8 cellular contexts compared by ENCODE assay signal in the genomic region with DNA sequence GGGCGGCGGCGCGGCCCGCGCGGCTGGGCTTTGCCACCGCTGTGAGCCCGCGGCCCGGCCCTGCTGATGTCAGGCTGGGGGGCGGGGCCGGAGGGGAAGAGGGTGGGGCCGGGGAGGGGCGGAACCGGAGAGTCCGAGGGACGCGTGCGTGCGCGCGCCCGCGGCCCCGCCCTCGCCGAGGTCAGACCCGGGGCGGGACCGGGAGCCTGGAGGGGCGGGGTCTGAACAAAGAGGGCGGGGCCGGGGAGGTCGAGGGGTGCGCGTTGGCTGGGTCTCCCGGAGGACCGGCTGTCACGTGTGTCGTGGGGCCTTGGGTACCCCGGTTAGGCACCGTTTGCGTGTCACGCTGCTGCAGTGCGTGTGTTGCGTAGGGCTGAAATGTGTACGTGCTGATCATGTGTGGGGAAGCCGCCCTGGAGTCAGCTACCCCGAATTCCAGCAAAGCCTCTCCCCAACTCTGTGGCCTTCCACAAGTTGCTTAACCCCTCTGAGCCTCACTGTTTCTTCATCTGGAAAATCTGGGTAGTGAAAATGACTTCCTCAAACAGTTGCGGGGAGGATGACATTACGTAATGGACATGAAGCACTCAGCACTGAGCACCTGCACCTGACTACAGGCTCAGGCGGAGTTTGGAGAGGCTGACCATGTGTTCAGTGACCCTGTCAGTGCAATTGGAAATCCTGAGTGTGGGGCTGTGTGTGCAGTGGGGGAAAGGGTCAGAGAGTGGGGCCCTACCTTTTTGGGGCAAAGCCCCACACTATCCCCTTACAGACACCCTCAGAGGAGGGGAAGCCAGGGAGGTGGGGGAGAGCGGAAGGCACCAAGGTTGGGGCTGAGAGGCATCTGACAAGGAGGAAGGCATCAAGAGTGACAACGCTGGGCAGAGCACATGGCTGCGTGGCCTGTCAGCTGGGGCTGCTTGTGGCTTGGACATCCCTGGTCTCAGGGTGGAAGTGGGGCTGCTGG.
DNase-seq lines count a peak whose midpoint lies in the region; ATAC-seq lines count a peak whose summit lies in the region.

A gene (minus strand): TSS at position 41 of the 967 bp plus-strand sequence. CDS start 86 bp downstream, outside the sequence.

- ATAC-seq in GM18861 (IDR thresholded peaks at IDR 0.05; ENCODE audit: unreplicated experiment): peak; percentile 34
- peak; percentile 68 for ATAC-seq in HG03108 (IDR thresholded peaks at IDR 0.05; ENCODE audit: unreplicated experiment)
- ATAC-seq in activated CD4-positive, CD25-positive, alpha-beta regulatory T cell treated with anti-CD3 and anti-CD28 coated beads, Interleukin-2, amount 50 U/mL, for 24 hours: peak; percentile 80 to 84

- DNase-seq in 8988T: peak; percentile 99
- DNase-seq in NCI-H345 (lab: John Stamatoyannopoulos, UW): peak; percentile 91
- peak; percentile 85 for DNase-seq in central memory CD4-positive, alpha-beta T cell
- peak; percentile 93 for DNase-seq in islet precursor cell
- DNase-seq in stimulated activated CD4-positive, alpha-beta T cell treated with anti-CD3 and anti-CD28 coated beads, Interleukin-12 subunit alpha, Interleukin-12 subunit beta, amount 100 ng/mL, for 4 hours: peak; percentile 93

Comparison
In these comparisons a context has a peak if more than half of its experiments do, and no peak if none do; other contexts are left out.
1. Peak in every context shown above with its lines: DNase-seq and ATAC-seq.